In the genomic region with DNA sequence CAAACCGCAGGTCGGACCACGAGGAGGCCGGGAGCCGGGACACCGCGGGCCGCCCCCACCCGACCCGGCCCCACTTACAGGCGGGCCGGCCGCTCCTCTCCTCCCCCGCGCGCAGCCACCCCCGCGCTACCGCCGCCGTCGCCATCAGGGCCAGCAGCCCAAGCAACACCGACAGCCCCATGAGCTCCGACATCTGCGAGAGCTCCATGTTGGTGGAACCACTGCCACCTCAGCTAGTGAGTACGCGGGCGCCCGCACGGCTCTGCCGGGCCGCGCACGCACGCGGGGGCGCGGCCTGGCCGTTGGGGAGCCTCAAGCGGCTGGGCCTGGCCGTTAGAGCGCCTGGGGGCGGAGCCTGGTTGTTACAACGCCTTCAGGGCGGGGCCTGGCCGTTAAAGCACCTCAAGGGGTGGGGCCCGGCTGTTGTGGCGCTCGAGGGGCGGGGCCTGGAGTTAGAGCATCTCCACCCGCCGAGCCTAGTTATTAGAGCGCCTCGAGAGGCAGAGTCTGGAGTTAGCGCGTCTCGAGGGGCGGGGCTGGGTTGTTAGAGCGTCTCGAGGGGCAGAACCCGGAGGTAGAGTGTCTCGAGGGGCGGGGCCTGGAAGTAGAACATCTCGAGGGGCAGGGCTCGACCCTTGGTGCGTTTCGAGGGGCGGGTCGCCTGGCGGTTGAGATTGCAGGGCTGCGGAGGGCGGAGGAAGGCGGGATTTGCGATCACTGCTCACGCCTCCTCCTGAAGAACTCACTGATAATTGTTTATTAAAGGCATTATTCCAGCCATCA, we compare ENCODE assay signal across 8 cellular contexts. TPM values are rescaled to one million over a fixed set of nuclear protein-coding genes. Genes with fewer than 3 reads are reported as not detected.
DNase-seq lines count a peak whose midpoint lies in the region; ATAC-seq and TF ChIP-seq lines count a peak whose summit lies in the region.

A gene with protein sequence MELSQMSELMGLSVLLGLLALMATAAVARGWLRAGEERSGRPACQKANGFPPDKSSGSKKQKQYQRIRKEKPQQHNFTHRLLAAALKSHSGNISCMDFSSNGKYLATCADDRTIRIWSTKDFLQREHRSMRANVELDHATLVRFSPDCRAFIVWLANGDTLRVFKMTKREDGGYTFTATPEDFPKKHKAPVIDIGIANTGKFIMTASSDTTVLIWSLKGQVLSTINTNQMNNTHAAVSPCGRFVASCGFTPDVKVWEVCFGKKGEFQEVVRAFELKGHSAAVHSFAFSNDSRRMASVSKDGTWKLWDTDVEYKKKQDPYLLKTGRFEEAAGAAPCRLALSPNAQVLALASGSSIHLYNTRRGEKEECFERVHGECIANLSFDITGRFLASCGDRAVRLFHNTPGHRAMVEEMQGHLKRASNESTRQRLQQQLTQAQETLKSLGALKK (minus strand): TSS at position 238 of the 783 bp plus-strand sequence. CDS start 30 bp downstream, at position 208.

- H3K4me1 ChIP-seq in DND-41 (ENCODE audit: insufficient read depth, low read length) (peaks cover 28% of the 10 kb centered on the region), KMS-11 (ENCODE audit: low read depth, poor library complexity, severe bottlenecking) (peaks cover 25% of the 10 kb centered on the region), Peyer's patch (peaks cover 0 to 23% (median 4%) of the 10 kb centered on the region in 4 donors), esophagus muscularis mucosa (peaks cover 24 to 46% (median 34%) of the 10 kb centered on the region in 4 donors)

- peaks cover 39% of the 10 kb centered on the region for H3K79me2 ChIP-seq in DND-41 (ENCODE audit: insufficient read depth, low read length)
- H3K79me2 ChIP-seq in KMS-11 (ENCODE audit: insufficient read depth, low read depth): peaks cover 35% of the 10 kb centered on the region

- TF ChIP-seq CTCF in DND-41 (IDR thresholded peaks at IDR 0.05; ENCODE audit: borderline replicate concordance, extremely low read depth, low read length, poor library complexity, severe bottlenecking): peak; percentile 57
- no peak for TF ChIP-seq CTCF in KMS-11 (conservative IDR thresholded peaks at IDR 0.05; ENCODE audit: low read depth, low read length)
- peak in 3 of 6 experiments; percentile 7 to 16 (median 14) for TF ChIP-seq CTCF in Peyer's patch (IDR thresholded peaks at IDR 0.05)
- TF ChIP-seq CTCF in esophagus muscularis mucosa (IDR thresholded peaks at IDR 0.05): peak in 2 of 3 experiments; percentile 9 to 24

- TF ChIP-seq EP300 in esophagus muscularis mucosa (IDR thresholded peaks at IDR 0.05): no peak

- H3K27ac ChIP-seq in DND-41 (ENCODE audit: low read length) (peak within 1 kb of the TSS; percentile 95), KMS-11 (peak within 1 kb of the TSS; percentile 78), Peyer's patch (peak within 1 kb of the TSS; percentile 90 to 94 (median 94)), esophagus muscularis mucosa (replicated peaks in 1 of 4) (peak within 1 kb of the TSS; percentile 92 to 94 (median 92))

- H4K20me1 ChIP-seq in DND-41 (ENCODE audit: insufficient read depth, low read length) (peaks cover 8% of the 10 kb centered on the region; the same call in 1 of the 2 replicates), KMS-11 (ENCODE audit: insufficient read depth) (no peaks in the 10 kb centered on the region)

- H2AFZ ChIP-seq in DND-41 (ENCODE audit: low read depth, low read length) (peak within 1 kb of the TSS; percentile 95), KMS-11 (ENCODE audit: low read depth) (peak within 1 kb of the TSS; percentile 78)

- H3K4me2 ChIP-seq in DND-41 (ENCODE audit: insufficient read depth, low read length): peak within 1 kb of the TSS; percentile 99
- H3K4me2 ChIP-seq in KMS-11: peak within 1 kb of the TSS; percentile 77

- TF ChIP-seq POLR2A in Peyer's patch (IDR thresholded peaks at IDR 0.05) (peak; percentile 80 to 90), esophagus muscularis mucosa (IDR thresholded peaks at IDR 0.05; ENCODE audit: low read depth) (peak; percentile 75)

- DNase-seq in DND-41 (peak; percentile 99), Peyer's patch (peak; percentile 99 to 100 (median 100)), esophagus muscularis mucosa (ENCODE audit: extremely low spot score) (peak; percentile 99), myocyte (ENCODE audit: low read depth) (peak; percentile 100)
- peak; percentile 99 to 100 for DNase-seq in activated T-cell treated with anti-CD3 and anti-CD28 coated beads, Interleukin-2, amount 50 U/mL, for 48 hours
- DNase-seq in stimulated activated CD8-positive, alpha-beta memory T cell treated with anti-CD3 and anti-CD28 coated beads, Interleukin-7, amount 100 ng/mL, for 48 hours (ENCODE audit: extremely low read depth in 1 of 2, low read depth in 1 of 2): peak; percentile 98

- H3K9ac ChIP-seq in DND-41 (ENCODE audit: low read depth, low read length): peak within 1 kb of the TSS; percentile 95
- H3K9ac ChIP-seq in KMS-11: peak within 1 kb of the TSS; percentile 99

- H3K27me3 ChIP-seq in DND-41 (ENCODE audit: insufficient read depth, low read length, poor library complexity): no peaks in the 10 kb centered on the region
- no peaks in the 10 kb centered on the region for H3K27me3 ChIP-seq in KMS-11 (ENCODE audit: insufficient read depth, low read depth)
- no peaks in the 10 kb centered on the region for H3K27me3 ChIP-seq in Peyer's patch
- H3K27me3 ChIP-seq in esophagus muscularis mucosa: no peaks in the 10 kb centered on the region

- H3K9me3 ChIP-seq in DND-41 (ENCODE audit: insufficient read depth, low read length, severe bottlenecking) (no peaks in the 10 kb centered on the region), Peyer's patch (no peaks in the 10 kb centered on the region), esophagus muscularis mucosa (no peaks in the 10 kb centered on the region)

- under 1% methylated on average over 31 of the region's 75 CpGs for WGBS in esophagus muscularis mucosa

- peak within 1 kb of the TSS; percentile 97 for H3K4me3 ChIP-seq in DND-41 (ENCODE audit: low read depth in 1 of 2, low read length in 2 of 2)
- H3K4me3 ChIP-seq in KMS-11 (IDR thresholded peaks at IDR 0.05; ENCODE audit: insufficient read depth, low read depth, low read length): no peak within 1 kb of the TSS
- peak within 1 kb of the TSS; percentile 88 to 100 (median 92) for H3K4me3 ChIP-seq in Peyer's patch
- peak within 1 kb of the TSS; percentile 85 to 96 (median 93) for H3K4me3 ChIP-seq in esophagus muscularis mucosa

- intact Hi-C loops in esophagus muscularis mucosa (cut with DNase I): loop anchor here (2.0 kb wide), 1 partner anchor 58 kb away; no protein-coding TSS in a partner anchor

- H3K36me3 ChIP-seq in DND-41 (ENCODE audit: insufficient read depth, low read length): peaks cover 20% of the 10 kb centered on the region
- H3K36me3 ChIP-seq in KMS-11 (ENCODE audit: insufficient read depth): peaks cover 9% of the 10 kb centered on the region; the same call in 1 of the 2 replicates
- H3K36me3 ChIP-seq in Peyer's patch: peaks cover 0 to 17% (median 0%) of the 10 kb centered on the region in 3 donors
- H3K36me3 ChIP-seq in esophagus muscularis mucosa: peaks cover 6 to 28% (median 18%) of the 10 kb centered on the region in 4 donors

- ATAC-seq in DND-41 (ENCODE audit: insufficient read depth, low read depth) (peak; percentile 90), GM21737 (IDR thresholded peaks at IDR 0.05; ENCODE audit: unreplicated experiment) (peak; percentile 89)

RNA-seq across cellular contexts. Expression of the gene that starts here (rescaled TPM):
- 10 to 100 TPM; 35.6 to 61.9 (median 46.1) TPM for total RNA-seq in Peyer's patch
- 10 to 100 TPM; 19.1 to 52.5 (median 38.2) TPM for total RNA-seq in esophagus muscularis mucosa
- 80.7 and 82.0 TPM in 2 replicates for total RNA-seq in myocyte
- 70.3 TPM for polyA plus RNA-seq in myocyte (2012)
